In the genomic region with DNA sequence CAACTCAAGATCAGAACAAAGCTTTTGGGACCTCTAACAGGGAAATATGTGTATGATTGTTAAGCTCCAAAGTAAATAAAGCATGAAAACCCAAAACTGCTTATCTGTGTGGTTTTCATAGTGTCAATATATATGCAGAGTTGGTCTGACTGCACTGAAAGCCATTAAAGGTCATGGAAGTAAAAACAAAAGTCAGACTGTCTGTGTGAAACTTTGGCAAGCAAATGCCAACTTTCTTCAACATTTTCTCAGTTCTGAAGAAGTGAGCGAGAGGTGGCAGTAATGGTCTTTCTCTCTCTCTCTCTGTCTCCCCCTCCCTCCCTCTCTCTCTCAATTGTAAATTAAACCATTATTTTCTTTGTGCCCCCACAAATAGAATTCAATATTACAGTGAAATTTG, we compare ENCODE assay signal across 8 cellular contexts.
DNase-seq lines count a peak whose midpoint lies in the region; ATAC-seq and TF ChIP-seq lines count a peak whose summit lies in the region.

No MANE protein-coding gene starts in this region.

- H3K9me3 Mint-ChIP-seq in CD14-positive monocyte = no peaks in the 10 kb centered on the region

- H3K4me1 Mint-ChIP-seq in CD14-positive monocyte = peaks cover 19% of the 10 kb centered on the region

- H3K27me3 Mint-ChIP-seq in CD14-positive monocyte (ENCODE audit: low read depth in 3 of 3) = peaks cover 0 to 2% (median 1%) of the 10 kb centered on the region in 3 donors

- H3K27ac Mint-ChIP-seq in CD14-positive monocyte = peak overlapping the region in 3 of 7 donors; percentile 1 to 30 (median 3)

- H3K4me3 ChIP-seq in left ventricle myocardium inferior = no peak overlapping the region
- no peak overlapping the region for H3K4me3 ChIP-seq in A673 (ENCODE audit: low read depth, low read length, poor library complexity, severe bottlenecking)
- H3K4me3 ChIP-seq in stomach = no peak overlapping the region

- CTCF ChIA-PET in A673 (lab: Charles Lee) = no interaction called here

- TF ChIP-seq POLR2A in stomach (IDR thresholded peaks at IDR 0.05) = no peak

- H3K27ac ChIP-seq in left ventricle myocardium inferior (replicated peaks) (peak overlapping the region; percentile 9), A673 (ENCODE audit: low read depth, low read length, poor library complexity, severe bottlenecking) (no peak overlapping the region), stomach (no peak overlapping the region)

- no peak overlapping the region for H3K4me3 Mint-ChIP-seq in CD14-positive monocyte

- H3K27me3 ChIP-seq in left ventricle myocardium inferior (ENCODE audit: low read depth) = no peaks in the 10 kb centered on the region
- H3K27me3 ChIP-seq in A673 (replicated peaks; ENCODE audit: insufficient read depth, low read depth, low read length, poor library complexity) = no peaks in the 10 kb centered on the region
- no peaks in the 10 kb centered on the region for H3K27me3 ChIP-seq in stomach

- POLR2A ChIA-PET in A673 (lab: Charles Lee; ENCODE audit: low non-redundant PET) = no interaction called here

- intact Hi-C loops in left ventricle myocardium inferior (cut with micrococcal nuclease) (loop anchor here (10.0 kb wide), 1 partner anchor 148 kb away; no protein-coding TSS in a partner anchor), A673 (cut with micrococcal nuclease; ENCODE audit: unreplicated experiment) (no loop called here), stomach (cut with DNase I; ENCODE audit: low total_unique reads) (no loop called here), CD14-positive monocyte (cut with micrococcal nuclease) (no loop called here)

- TF ChIP-seq CTCF in left ventricle myocardium inferior (IDR thresholded peaks at IDR 0.05; ENCODE audit: borderline replicate concordance) = peak; percentile 46
- no peak for TF ChIP-seq CTCF in A673 (conservative IDR thresholded peaks at IDR 0.05; ENCODE audit: low read depth, low read length)
- no peak for TF ChIP-seq CTCF in stomach (IDR thresholded peaks at IDR 0.05)
- no peak for TF ChIP-seq CTCF in CD14-positive monocyte (IDR thresholded peaks at IDR 0.05)

- no TSS peak for BruUV-seq in A673 (replicated peaks; lab: Mats Ljungman, UMichigan)

- TF ChIP-seq EP300 in stomach (IDR thresholded peaks at IDR 0.05) = no peak

- 4 to 25% (median 15%) methylated on average over 1 of the region's 1 CpG for WGBS in stomach, 5 donors

- H3K4me1 ChIP-seq in left ventricle myocardium inferior (peaks cover 33% of the 10 kb centered on the region), A673 (ENCODE audit: insufficient read depth, low read length, poor library complexity, severe bottlenecking) (peaks cover 6% of the 10 kb centered on the region), stomach (peaks cover 4 to 18% (median 10%) of the 10 kb centered on the region in 4 donors)

- no peaks in the 10 kb centered on the region for H3K36me3 ChIP-seq in left ventricle myocardium inferior
- no peaks in the 10 kb centered on the region for H3K36me3 ChIP-seq in A673 (ENCODE audit: insufficient read depth, low read length, poor library complexity, severe bottlenecking)
- no peaks in the 10 kb centered on the region for H3K36me3 ChIP-seq in stomach

- ATAC-seq in GM18858 (IDR thresholded peaks at IDR 0.05; ENCODE audit: unreplicated experiment) (peak; percentile 81), HG02588 (IDR thresholded peaks at IDR 0.05; ENCODE audit: unreplicated experiment) (peak; percentile 66)

- H3K9me3 ChIP-seq in left ventricle myocardium inferior (replicated peaks) (no peaks in the 10 kb centered on the region), A673 (ENCODE audit: low read depth, low read length, poor library complexity, severe bottlenecking) (no peaks in the 10 kb centered on the region), stomach (no peaks in the 10 kb centered on the region)

- H3K36me3 Mint-ChIP-seq in CD14-positive monocyte = no peaks in the 10 kb centered on the region

- DNase-seq in RPMI7951 (ENCODE audit: low read depth) (peak; percentile 17), left ventricle myocardium inferior (no peak), A673 (ENCODE audit: low spot score) (no peak), stomach (no peak), CD14-positive monocyte (ENCODE audit: low spot score) (no peak)
- no peak for DNase-seq in activated CD8-positive, alpha-beta memory T cell treated with anti-CD3 and anti-CD28 coated beads for 24 hours
